In the genomic region with DNA sequence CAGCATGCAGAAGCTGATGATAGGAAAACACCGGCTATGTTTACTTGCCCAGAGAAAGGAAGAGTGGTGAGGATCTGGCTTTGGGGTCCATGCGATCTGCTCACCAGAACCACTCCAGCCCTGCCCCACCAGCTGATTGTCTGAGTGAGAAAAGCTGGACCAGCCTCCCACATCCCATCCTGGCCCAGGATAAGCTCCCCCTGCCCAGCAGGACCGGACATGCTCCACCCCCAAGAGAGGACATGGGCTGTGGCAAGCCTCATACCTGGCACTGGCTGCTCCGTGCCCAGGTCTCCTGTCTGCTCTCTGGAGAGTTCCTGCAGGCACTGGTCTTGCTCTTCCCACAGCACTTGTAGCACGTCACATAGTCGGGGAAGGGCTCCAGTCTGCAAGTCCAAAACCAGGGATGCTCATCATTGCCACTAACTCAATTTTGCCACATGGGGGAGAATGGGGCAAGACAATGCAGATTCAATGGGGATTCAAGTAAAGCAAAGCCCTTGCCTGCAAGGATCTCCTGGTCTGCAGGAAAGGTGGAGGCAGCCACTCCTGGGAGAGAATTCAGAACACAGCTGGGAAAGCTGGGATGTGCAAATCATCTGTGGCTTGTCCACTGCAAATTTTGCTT, we compare ENCODE assay signal across 1 cellular context.
TF ChIP-seq lines count a peak whose summit lies in the region.

No MANE protein-coding gene starts in this region.

TF ChIP-seq in H1, 55 proteins besides CTCF, POLR2A, EP300 and RAD21:
- TF ChIP-seq, protein P1, sequence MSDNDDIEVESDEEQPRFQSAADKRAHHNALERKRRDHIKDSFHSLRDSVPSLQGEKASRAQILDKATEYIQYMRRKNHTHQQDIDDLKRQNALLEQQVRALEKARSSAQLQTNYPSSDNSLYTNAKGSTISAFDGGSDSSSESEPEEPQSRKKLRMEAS (IDR thresholded peaks at IDR 0.05), result no peak
- no peak for TF ChIP-seq SRF (IDR thresholded peaks at IDR 0.05; ENCODE audit: low read depth, low read length)
- no peak for TF ChIP-seq POLR2AphosphoS5 (IDR thresholded peaks at IDR 0.05; ENCODE audit: low read depth, low read length)
- no peak for TF ChIP-seq CREB1 (IDR thresholded peaks at IDR 0.05)
- TF ChIP-seq SAP30 (IDR thresholded peaks at IDR 0.05; ENCODE audit: insufficient read depth, insufficient replicate concordance, low read length), result no peak
- TF ChIP-seq CBX5 (IDR thresholded peaks at IDR 0.05; ENCODE audit: low read depth, low read length), result no peak
- TF ChIP-seq SP4 (IDR thresholded peaks at IDR 0.05; ENCODE audit: low read length), result no peak
TF ChIP-seq in H1: peak in this region for 0.
